1 cellular context compared by ENCODE assay signal in the genomic region with DNA sequence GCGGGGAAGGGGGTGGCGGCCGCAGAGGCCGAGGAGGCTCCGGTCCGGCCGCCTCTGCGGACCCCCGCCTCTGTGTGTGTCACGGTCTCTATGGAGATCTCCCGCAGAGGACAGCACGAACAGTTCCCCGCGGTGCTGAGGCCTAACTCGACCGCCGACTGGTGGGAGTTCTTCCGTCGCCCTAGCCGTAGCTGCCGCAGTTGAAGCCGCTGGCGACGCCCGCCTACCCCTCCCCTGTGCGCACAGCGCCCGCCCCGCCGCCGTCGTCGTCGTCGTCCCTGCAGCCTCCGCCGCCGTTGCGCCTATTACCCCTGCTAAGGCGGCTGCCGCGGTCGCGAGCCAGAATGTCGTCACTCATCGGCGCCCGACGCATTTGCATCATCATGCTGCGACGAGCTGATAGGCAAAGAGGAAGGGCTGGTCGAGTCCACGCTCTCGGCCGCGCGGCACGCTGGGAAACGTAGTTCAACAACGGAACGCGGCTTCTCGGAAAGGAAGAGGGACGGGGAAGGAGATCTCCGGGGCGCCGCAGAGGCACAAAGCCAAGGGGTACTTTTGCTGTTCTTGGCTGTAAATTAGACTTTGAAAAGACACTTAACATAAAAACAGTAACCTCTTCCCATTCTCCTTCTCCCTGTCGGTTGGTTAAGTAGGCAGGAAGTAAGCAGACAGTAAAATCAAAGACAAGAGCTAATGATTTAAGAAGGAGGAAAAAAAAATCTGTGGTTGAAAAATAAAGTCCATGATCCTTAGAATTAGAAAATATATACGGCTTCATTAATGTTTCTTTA.
TF ChIP-seq lines count a peak whose summit lies in the region.

A gene (minus strand): TSS at position 346 of the 791 bp plus-strand sequence. CDS start 538 bp downstream, outside the sequence.

TF ChIP-seq in GM12878, 131 proteins besides CTCF, POLR2A, EP300 and RAD21 (continued from another document and continues in another):
- TF ChIP-seq, protein P1, sequence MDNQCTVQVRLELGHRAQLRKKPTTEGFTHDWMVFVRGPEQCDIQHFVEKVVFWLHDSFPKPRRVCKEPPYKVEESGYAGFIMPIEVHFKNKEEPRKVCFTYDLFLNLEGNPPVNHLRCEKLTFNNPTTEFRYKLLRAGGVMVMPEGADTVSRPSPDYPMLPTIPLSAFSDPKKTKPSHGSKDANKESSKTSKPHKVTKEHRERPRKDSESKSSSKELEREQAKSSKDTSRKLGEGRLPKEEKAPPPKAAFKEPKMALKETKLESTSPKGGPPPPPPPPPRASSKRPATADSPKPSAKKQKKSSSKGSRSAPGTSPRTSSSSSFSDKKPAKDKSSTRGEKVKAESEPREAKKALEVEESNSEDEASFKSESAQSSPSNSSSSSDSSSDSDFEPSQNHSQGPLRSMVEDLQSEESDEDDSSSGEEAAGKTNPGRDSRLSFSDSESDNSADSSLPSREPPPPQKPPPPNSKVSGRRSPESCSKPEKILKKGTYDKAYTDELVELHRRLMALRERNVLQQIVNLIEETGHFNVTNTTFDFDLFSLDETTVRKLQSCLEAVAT (IDR thresholded peaks at IDR 0.05), result peak; percentile 39
- TF ChIP-seq YY1 (IDR thresholded peaks at IDR 0.05; ENCODE audit: low read depth, low read length) (peak; percentile 84), FOXK2 (IDR thresholded peaks at IDR 0.05) (peak; percentile 58), SMAD1 (IDR thresholded peaks at IDR 0.05; ENCODE audit: low read depth, partially characterized antibody) (peak; percentile 88), TARDBP (IDR thresholded peaks at IDR 0.05; ENCODE audit: borderline replicate concordance) (peak; percentile 93), JUND (IDR thresholded peaks at IDR 0.05; ENCODE audit: low read depth, low read length) (0 out of 2 replicates have a peak, but pooled peaks have one; percentile 12), SRF (IDR thresholded peaks at IDR 0.05; ENCODE audit: low read depth in 2 of 2, low read length in 2 of 2) (peak; percentile 77 to 96), TAF1 (IDR thresholded peaks at IDR 0.05; ENCODE audit: borderline replicate concordance, low read depth, low read length) (peak; percentile 84), SIN3A (IDR thresholded peaks at IDR 0.05; ENCODE audit: low read depth, low read length) (peak; percentile 75; the same call in 1 of the 2 replicates), BACH1 (IDR thresholded peaks at IDR 0.05; ENCODE audit: borderline replicate concordance) (peak; percentile 67; the same call in 1 of the 2 replicates), CBFB (IDR thresholded peaks at IDR 0.05; ENCODE audit: low read depth) (peak; percentile 51; the same call in 1 of the 2 replicates), ZBED1 (IDR thresholded peaks at IDR 0.05; ENCODE audit: borderline replicate concordance) (no peak), MXI1 (IDR thresholded peaks at IDR 0.05; ENCODE audit: low read depth, low read length) (peak; percentile 77), RUNX3 (IDR thresholded peaks at IDR 0.05; ENCODE audit: low read length) (peak; percentile 84), MTA3 (IDR thresholded peaks at IDR 0.05; ENCODE audit: borderline replicate concordance, low read length) (no peak; the same call in 1 of the 2 replicates), SPI1 (IDR thresholded peaks at IDR 0.05; ENCODE audit: borderline replicate concordance, insufficient read depth, low read depth, low read length) (peak; percentile 82), CREM (IDR thresholded peaks at IDR 0.05; ENCODE audit: low read depth) (peak; percentile 100), NR2C1 (IDR thresholded peaks at IDR 0.05) (peak; percentile 68), IKZF1 (conservative IDR thresholded peaks at IDR 0.05) (peak; percentile 96), BCL11A (IDR thresholded peaks at IDR 0.05; ENCODE audit: low read depth, low read length) (peak; percentile 49; the same call in 1 of the 2 replicates), CREB1 (IDR thresholded peaks at IDR 0.05; ENCODE audit: low read depth) (peak; percentile 100), ZNF217 (IDR thresholded peaks at IDR 0.05) (no peak), SREBF2 (IDR thresholded peaks at IDR 0.05; ENCODE audit: low read length) (no peak), BRCA1 (IDR thresholded peaks at IDR 0.05; ENCODE audit: low read depth, low read length) (peak; percentile 49; the same call in 1 of the 2 replicates), KLF5 (IDR thresholded peaks at IDR 0.05; ENCODE audit: partially characterized antibody) (peak; percentile 37), WRNIP1 (IDR thresholded peaks at IDR 0.05; ENCODE audit: borderline replicate concordance, low read depth, low read length) (0 out of 2 replicates have a peak, but pooled peaks have one; percentile 48), MYB (IDR thresholded peaks at IDR 0.05; ENCODE audit: borderline replicate concordance, low read depth, low read length) (0 out of 2 replicates have a peak, but pooled peaks have one; percentile 23), ESRRA (IDR thresholded peaks at IDR 0.05; ENCODE audit: low read length) (no peak; the same call in 1 of the 2 replicates), YBX1 (IDR thresholded peaks at IDR 0.05) (no peak), RCOR1 (conservative IDR thresholded peaks at IDR 0.05; ENCODE audit: low read depth, low read length) (0 out of 2 replicates have a peak, but pooled peaks have one; percentile 75), ZNF24 (IDR thresholded peaks at IDR 0.05) (peak; percentile 21; the same call in 1 of the 2 replicates), NBN (IDR thresholded peaks at IDR 0.05) (peak; percentile 99), POLR2AphosphoS2 (IDR thresholded peaks at IDR 0.05; ENCODE audit: low read depth, low read length) (peak; percentile 35; the same call in 1 of the 2 replicates), TBL1XR1 (IDR thresholded peaks at IDR 0.05; ENCODE audit: low read depth, low read length) (peak; percentile 50; the same call in 1 of the 2 replicates), TCF7 (IDR thresholded peaks at IDR 0.05; ENCODE audit: borderline replicate concordance) (no peak), GATAD2B (conservative IDR thresholded peaks at IDR 0.05; ENCODE audit: low read depth) (no peak), NR2F1 (conservative IDR thresholded peaks at IDR 0.05) (no peak), LARP7 (IDR thresholded peaks at IDR 0.05) (peak; percentile 51; the same call in 1 of the 2 replicates), PAX5 (IDR thresholded peaks at IDR 0.05; ENCODE audit: borderline replicate concordance, low read depth, low read length) (0 out of 2 replicates have a peak, but pooled peaks have one; percentile 22), HDGF (IDR thresholded peaks at IDR 0.05) (0 out of 2 replicates have a peak, but pooled peaks have one; percentile 36), EED (IDR thresholded peaks at IDR 0.05; ENCODE audit: low read depth) (no peak), DPF2 (IDR thresholded peaks at IDR 0.05) (no peak), POU2F2 (IDR thresholded peaks at IDR 0.05; ENCODE audit: borderline replicate concordance, low read depth, low read length) (peak; percentile 95; the same call in 2 of the 3 replicates)
- TF ChIP-seq, protein P2, sequence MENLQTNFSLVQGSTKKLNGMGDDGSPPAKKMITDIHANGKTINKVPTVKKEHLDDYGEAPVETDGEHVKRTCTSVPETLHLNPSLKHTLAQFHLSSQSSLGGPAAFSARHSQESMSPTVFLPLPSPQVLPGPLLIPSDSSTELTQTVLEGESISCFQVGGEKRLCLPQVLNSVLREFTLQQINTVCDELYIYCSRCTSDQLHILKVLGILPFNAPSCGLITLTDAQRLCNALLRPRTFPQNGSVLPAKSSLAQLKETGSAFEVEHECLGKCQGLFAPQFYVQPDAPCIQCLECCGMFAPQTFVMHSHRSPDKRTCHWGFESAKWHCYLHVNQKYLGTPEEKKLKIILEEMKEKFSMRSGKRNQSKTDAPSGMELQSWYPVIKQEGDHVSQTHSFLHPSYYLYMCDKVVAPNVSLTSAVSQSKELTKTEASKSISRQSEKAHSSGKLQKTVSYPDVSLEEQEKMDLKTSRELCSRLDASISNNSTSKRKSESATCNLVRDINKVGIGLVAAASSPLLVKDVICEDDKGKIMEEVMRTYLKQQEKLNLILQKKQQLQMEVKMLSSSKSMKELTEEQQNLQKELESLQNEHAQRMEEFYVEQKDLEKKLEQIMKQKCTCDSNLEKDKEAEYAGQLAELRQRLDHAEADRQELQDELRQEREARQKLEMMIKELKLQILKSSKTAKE (IDR thresholded peaks at IDR 0.05; ENCODE audit: low read depth, poor library complexity, severe bottlenecking), result peak; percentile 55
- TF ChIP-seq, protein P3, sequence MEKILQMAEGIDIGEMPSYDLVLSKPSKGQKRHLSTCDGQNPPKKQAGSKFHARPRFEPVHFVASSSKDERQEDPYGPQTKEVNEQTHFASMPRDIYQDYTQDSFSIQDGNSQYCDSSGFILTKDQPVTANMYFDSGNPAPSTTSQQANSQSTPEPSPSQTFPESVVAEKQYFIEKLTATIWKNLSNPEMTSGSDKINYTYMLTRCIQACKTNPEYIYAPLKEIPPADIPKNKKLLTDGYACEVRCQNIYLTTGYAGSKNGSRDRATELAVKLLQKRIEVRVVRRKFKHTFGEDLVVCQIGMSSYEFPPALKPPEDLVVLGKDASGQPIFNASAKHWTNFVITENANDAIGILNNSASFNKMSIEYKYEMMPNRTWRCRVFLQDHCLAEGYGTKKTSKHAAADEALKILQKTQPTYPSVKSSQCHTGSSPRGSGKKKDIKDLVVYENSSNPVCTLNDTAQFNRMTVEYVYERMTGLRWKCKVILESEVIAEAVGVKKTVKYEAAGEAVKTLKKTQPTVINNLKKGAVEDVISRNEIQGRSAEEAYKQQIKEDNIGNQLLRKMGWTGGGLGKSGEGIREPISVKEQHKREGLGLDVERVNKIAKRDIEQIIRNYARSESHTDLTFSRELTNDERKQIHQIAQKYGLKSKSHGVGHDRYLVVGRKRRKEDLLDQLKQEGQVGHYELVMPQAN (conservative IDR thresholded peaks at IDR 0.05), result peak; percentile 37
- TF ChIP-seq, protein P4, sequence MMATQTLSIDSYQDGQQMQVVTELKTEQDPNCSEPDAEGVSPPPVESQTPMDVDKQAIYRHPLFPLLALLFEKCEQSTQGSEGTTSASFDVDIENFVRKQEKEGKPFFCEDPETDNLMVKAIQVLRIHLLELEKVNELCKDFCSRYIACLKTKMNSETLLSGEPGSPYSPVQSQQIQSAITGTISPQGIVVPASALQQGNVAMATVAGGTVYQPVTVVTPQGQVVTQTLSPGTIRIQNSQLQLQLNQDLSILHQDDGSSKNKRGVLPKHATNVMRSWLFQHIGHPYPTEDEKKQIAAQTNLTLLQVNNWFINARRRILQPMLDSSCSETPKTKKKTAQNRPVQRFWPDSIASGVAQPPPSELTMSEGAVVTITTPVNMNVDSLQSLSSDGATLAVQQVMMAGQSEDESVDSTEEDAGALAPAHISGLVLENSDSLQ (IDR thresholded peaks at IDR 0.05), result peak; percentile 63
- TF ChIP-seq, protein P5, sequence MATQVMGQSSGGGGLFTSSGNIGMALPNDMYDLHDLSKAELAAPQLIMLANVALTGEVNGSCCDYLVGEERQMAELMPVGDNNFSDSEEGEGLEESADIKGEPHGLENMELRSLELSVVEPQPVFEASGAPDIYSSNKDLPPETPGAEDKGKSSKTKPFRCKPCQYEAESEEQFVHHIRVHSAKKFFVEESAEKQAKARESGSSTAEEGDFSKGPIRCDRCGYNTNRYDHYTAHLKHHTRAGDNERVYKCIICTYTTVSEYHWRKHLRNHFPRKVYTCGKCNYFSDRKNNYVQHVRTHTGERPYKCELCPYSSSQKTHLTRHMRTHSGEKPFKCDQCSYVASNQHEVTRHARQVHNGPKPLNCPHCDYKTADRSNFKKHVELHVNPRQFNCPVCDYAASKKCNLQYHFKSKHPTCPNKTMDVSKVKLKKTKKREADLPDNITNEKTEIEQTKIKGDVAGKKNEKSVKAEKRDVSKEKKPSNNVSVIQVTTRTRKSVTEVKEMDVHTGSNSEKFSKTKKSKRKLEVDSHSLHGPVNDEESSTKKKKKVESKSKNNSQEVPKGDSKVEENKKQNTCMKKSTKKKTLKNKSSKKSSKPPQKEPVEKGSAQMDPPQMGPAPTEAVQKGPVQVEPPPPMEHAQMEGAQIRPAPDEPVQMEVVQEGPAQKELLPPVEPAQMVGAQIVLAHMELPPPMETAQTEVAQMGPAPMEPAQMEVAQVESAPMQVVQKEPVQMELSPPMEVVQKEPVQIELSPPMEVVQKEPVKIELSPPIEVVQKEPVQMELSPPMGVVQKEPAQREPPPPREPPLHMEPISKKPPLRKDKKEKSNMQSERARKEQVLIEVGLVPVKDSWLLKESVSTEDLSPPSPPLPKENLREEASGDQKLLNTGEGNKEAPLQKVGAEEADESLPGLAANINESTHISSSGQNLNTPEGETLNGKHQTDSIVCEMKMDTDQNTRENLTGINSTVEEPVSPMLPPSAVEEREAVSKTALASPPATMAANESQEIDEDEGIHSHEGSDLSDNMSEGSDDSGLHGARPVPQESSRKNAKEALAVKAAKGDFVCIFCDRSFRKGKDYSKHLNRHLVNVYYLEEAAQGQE (IDR thresholded peaks at IDR 0.05; ENCODE audit: low read depth, low read length), result 0 out of 2 replicates have a peak, but pooled peaks have one; percentile 4
- TF ChIP-seq, protein P6, sequence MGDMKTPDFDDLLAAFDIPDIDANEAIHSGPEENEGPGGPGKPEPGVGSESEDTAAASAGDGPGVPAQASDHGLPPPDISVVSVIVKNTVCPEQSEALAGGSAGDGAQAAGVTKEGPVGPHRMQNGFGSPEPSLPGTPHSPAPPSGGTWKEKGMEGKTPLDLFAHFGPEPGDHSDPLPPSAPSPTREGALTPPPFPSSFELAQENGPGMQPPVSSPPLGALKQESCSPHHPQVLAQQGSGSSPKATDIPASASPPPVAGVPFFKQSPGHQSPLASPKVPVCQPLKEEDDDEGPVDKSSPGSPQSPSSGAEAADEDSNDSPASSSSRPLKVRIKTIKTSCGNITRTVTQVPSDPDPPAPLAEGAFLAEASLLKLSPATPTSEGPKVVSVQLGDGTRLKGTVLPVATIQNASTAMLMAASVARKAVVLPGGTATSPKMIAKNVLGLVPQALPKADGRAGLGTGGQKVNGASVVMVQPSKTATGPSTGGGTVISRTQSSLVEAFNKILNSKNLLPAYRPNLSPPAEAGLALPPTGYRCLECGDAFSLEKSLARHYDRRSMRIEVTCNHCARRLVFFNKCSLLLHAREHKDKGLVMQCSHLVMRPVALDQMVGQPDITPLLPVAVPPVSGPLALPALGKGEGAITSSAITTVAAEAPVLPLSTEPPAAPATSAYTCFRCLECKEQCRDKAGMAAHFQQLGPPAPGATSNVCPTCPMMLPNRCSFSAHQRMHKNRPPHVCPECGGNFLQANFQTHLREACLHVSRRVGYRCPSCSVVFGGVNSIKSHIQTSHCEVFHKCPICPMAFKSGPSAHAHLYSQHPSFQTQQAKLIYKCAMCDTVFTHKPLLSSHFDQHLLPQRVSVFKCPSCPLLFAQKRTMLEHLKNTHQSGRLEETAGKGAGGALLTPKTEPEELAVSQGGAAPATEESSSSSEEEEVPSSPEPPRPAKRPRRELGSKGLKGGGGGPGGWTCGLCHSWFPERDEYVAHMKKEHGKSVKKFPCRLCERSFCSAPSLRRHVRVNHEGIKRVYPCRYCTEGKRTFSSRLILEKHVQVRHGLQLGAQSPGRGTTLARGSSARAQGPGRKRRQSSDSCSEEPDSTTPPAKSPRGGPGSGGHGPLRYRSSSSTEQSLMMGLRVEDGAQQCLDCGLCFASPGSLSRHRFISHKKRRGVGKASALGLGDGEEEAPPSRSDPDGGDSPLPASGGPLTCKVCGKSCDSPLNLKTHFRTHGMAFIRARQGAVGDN (IDR thresholded peaks at IDR 0.05), result peak; percentile 65
- TF ChIP-seq, protein P7, sequence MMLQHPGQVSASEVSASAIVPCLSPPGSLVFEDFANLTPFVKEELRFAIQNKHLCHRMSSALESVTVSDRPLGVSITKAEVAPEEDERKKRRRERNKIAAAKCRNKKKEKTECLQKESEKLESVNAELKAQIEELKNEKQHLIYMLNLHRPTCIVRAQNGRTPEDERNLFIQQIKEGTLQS (IDR thresholded peaks at IDR 0.05; ENCODE audit: borderline replicate concordance, extremely low read depth, low read depth, low read length), result peak; percentile 98
